ENCODE assay signal across 8 cellular contexts in genomic region chr17:64128787-64129514, GRCh38. TPM values are rescaled to one million over a fixed set of nuclear protein-coding genes. Genes with fewer than 3 reads are reported as not detected.
DNase-seq lines count a peak whose midpoint lies in the region; ATAC-seq, FAIRE-seq and TF ChIP-seq lines count a peak whose summit lies in the region.

No MANE protein-coding gene starts in this region.

- no peak for FAIRE-seq in GM19239 (lab: Jason Lieb, UNC)

- no peaks in the 10 kb centered on the region for H3K9me3 ChIP-seq in ectodermal cell (ENCODE audit: control insufficient read depth, low read length)

- DNase-seq in left cardiac atrium: peak; percentile 42
- DNase-seq in Right ventricle myocardium superior: no peak
- DNase-seq in myocyte (ENCODE audit: low read depth): peak; percentile 48
- DNase-seq in GM19239 (ENCODE audit: insufficient read length, low spot score): no peak
- no peak for DNase-seq in occipital lobe (lab: John Stamatoyannopoulos, UW)
- no peak for DNase-seq in NCI-H187 (lab: John Stamatoyannopoulos, UW)

- H3K4me1 ChIP-seq in ectodermal cell (ENCODE audit: control insufficient read depth, insufficient read depth, low read length): peaks cover 3% of the 10 kb centered on the region

- ATAC-seq in left cardiac atrium (peak; percentile 4 to 5), Right ventricle myocardium superior (ENCODE audit: poor library complexity) (no peak)

- WGBS in ectodermal cell, 2 experiments: 30% methylated on average over 15 of the region's 15 CpGs

- intact Hi-C loops in left cardiac atrium (cut with DNase I) (no loop called here), Right ventricle myocardium superior (cut with DNase I) (no loop called here)

- H3K4me3 ChIP-seq in ectodermal cell (ENCODE audit: insufficient read depth, low read depth, low read length): peak overlapping the region; percentile 71

- TF ChIP-seq POLR2A in Raji (IDR thresholded peaks at IDR 0.05; ENCODE audit: insufficient read depth, low read depth, low read length): peak; percentile 35; the same call in 1 of the 2 replicates

- H3K36me3 ChIP-seq in ectodermal cell (ENCODE audit: control insufficient read depth, insufficient read depth, low read length): no peaks in the 10 kb centered on the region

- H3K27ac ChIP-seq in ectodermal cell (ENCODE audit: insufficient read depth, low read depth, low read length, poor library complexity, severe bottlenecking): no peak overlapping the region

- peaks cover 33% of the 10 kb centered on the region for H3K27me3 ChIP-seq in ectodermal cell (ENCODE audit: control insufficient read depth, insufficient read depth, low read length, poor library complexity, severe bottlenecking)

RNA-seq across cellular contexts. Expression of gene ERN1, which starts 1.0 kb away (rescaled TPM):
- total RNA-seq in left cardiac atrium (10 to 100 TPM; 11.4 to 15.4 TPM), Right ventricle myocardium superior (6.7 TPM), myocyte (4.0 and 5.6 TPM in 2 replicates), occipital lobe (5.9 TPM)
- 3.4 TPM for polyA plus RNA-seq in ectodermal cell (2013, experiment 1 of 4)
- 2.6 TPM for polyA plus RNA-seq in ectodermal cell (2013, experiment 2 of 4)
- 3.7 TPM for polyA plus RNA-seq in ectodermal cell (2013, experiment 3 of 4)
- 2.1 TPM for polyA plus RNA-seq in ectodermal cell (2013, experiment 4 of 4)
- polyA plus RNA-seq in myocyte (2012): 7.3 TPM

Comparison
In these comparisons a context has a peak if more than half of its experiments do, and no peak if none do; other contexts are left out.
1. DNase-seq: peak in left cardiac atrium (single experiment) and myocyte (single experiment); none in Right ventricle myocardium superior (single experiment), GM19239 (single experiment), occipital lobe (single experiment) and NCI-H187 (0 of 2).